Comparison of ENCODE assay signal across 12 cellular contexts in genomic region chr3:111903067-111903511, GRCh38. TPM values are rescaled to one million over a fixed set of nuclear protein-coding genes. Genes with fewer than 3 reads are reported as not detected.
DNase-seq lines count a peak whose midpoint lies in the region; ATAC-seq and TF ChIP-seq lines count a peak whose summit lies in the region.
"Had no signal": no experiment of that assay in that cellular context is flagged by ENCODE, and none has a peak within 500 bp of the region (broad histone marks: within the 10 kb centered on the region; RNA-seq: fewer than 3 reads in every experiment).

No MANE protein-coding gene starts in this region.

- POLR2A ChIA-PET in MCF 10A (lab: Yijun Ruan, JAX) = interaction anchor here (0.7 to 6.2 kb wide), 13 partner anchors 8 to 164 kb away, joined by 3 to 43 read pairs (median 4); partner anchors contain the start of genes ABHD10 and PHLDB2
- POLR2A ChIA-PET in RWPE1 (lab: Yijun Ruan, JAX; ENCODE audit: low non-redundant PET) = no interaction called here

- H3K36me3 ChIP-seq in breast epithelium = no peaks in the 10 kb centered on the region

- BruUV-seq in MCF 10A (replicated peaks; lab: Mats Ljungman, UMichigan) = no TSS peak

- no peak overlapping the region for H3K4me3 Mint-ChIP-seq in MCF 10A (ENCODE audit: unreplicated experiment)
- H3K4me3 Mint-ChIP-seq in stimulated activated effector memory CD8-positive, alpha-beta T cell treated with anti-CD3 and anti-CD28 coated beads, Interleukin-12 subunit alpha, Interleukin-12 subunit beta, amount 100 ng/mL, for 72 hours = no peak overlapping the region
- H3K4me3 Mint-ChIP-seq in natural killer cell treated with Interleukin-12 subunit alpha and Interleukin-12 subunit beta and Interleukin-15 and Interleukin-18, amount 100 ng/mL, for 72 hours = no peak overlapping the region

- peak overlapping the region in 1 of 2 donors; percentile 59 for H3K27ac ChIP-seq in breast epithelium
- peak overlapping the region; percentile 96 for H3K27ac ChIP-seq in RWPE1

- H3K9me3 Mint-ChIP-seq in MCF 10A (ENCODE audit: unreplicated experiment) = no peaks in the 10 kb centered on the region
- no peaks in the 10 kb centered on the region for H3K9me3 Mint-ChIP-seq in stimulated activated effector memory CD8-positive, alpha-beta T cell treated with anti-CD3 and anti-CD28 coated beads, Interleukin-12 subunit alpha, Interleukin-12 subunit beta, amount 100 ng/mL, for 72 hours
- H3K9me3 Mint-ChIP-seq in natural killer cell treated with Interleukin-12 subunit alpha and Interleukin-12 subunit beta and Interleukin-15 and Interleukin-18, amount 100 ng/mL, for 72 hours = no peaks in the 10 kb centered on the region

- H3K9me3 ChIP-seq in breast epithelium = no peaks in the 10 kb centered on the region
- H3K9me3 ChIP-seq: ascending aorta had no signal

- H3K4me1 ChIP-seq in breast epithelium = no peaks in the 10 kb centered on the region

- peaks cover 82% of the 10 kb centered on the region for H3K36me3 Mint-ChIP-seq in MCF 10A (ENCODE audit: insufficient read depth, unreplicated experiment)
- H3K36me3 Mint-ChIP-seq in stimulated activated effector memory CD8-positive, alpha-beta T cell treated with anti-CD3 and anti-CD28 coated beads, Interleukin-12 subunit alpha, Interleukin-12 subunit beta, amount 100 ng/mL, for 72 hours = no peaks in the 10 kb centered on the region
- H3K36me3 Mint-ChIP-seq in natural killer cell treated with Interleukin-12 subunit alpha and Interleukin-12 subunit beta and Interleukin-15 and Interleukin-18, amount 100 ng/mL, for 72 hours = no peaks in the 10 kb centered on the region

- DNase-seq in MCF 10A (ENCODE audit: unreplicated experiment) (peak; percentile 83), breast epithelium (ENCODE audit: low spot score in 2 of 2) (no peak), RWPE1 (ENCODE audit: low spot score) (peak; percentile 92), fibroblast of gingiva (ENCODE audit: low read depth) (peak; percentile 47), NCI-H2171 treated with DMSO at 0.1 percent for 48 hours (lab: John Stamatoyannopoulos, UW) (no peak)
- DNase-seq in stimulated activated effector memory CD8-positive, alpha-beta T cell treated with anti-CD3 and anti-CD28 coated beads, Interleukin-12 subunit alpha, Interleukin-12 subunit beta, amount 100 ng/mL, for 72 hours (ENCODE audit: low spot score in 2 of 2) = no peak
- no peak for DNase-seq in natural killer cell treated with Interleukin-12 subunit alpha and Interleukin-12 subunit beta and Interleukin-15 and Interleukin-18, amount 100 ng/mL, for 72 hours (ENCODE audit: low spot score)
- DNase-seq: activated CD4-positive, alpha-beta T cell treated with anti-CD3 and anti-CD28 coated beads, Interleukin-2, amount 50 U/mL, for 4 hours; hypothalamus; KBM-7 had no signal

- no peak for TF ChIP-seq CTCF in MCF 10A (IDR thresholded peaks at IDR 0.05; ENCODE audit: unreplicated experiment)
- TF ChIP-seq CTCF in breast epithelium (IDR thresholded peaks at IDR 0.05) = no peak
- no peak for TF ChIP-seq CTCF in RWPE1 (conservative IDR thresholded peaks at IDR 0.05; ENCODE audit: low read depth)

- no peak overlapping the region for H3K4me3 ChIP-seq in breast epithelium
- H3K4me3 ChIP-seq: ascending aorta had no signal

- peak; percentile 78 for ATAC-seq in stimulated activated effector memory CD8-positive, alpha-beta T cell treated with anti-CD3 and anti-CD28 coated beads, Interleukin-12 subunit alpha, Interleukin-12 subunit beta, amount 100 ng/mL, for 72 hours
- ATAC-seq in HG03342 (IDR thresholded peaks at IDR 0.05; ENCODE audit: unreplicated experiment) = no peak
- ATAC-seq in natural killer cell treated with Interleukin-12 subunit alpha and Interleukin-12 subunit beta and Interleukin-15 and Interleukin-18, amount 100 ng/mL, for 72 hours = no peak

- intact Hi-C loops in MCF 10A (cut with micrococcal nuclease) = no loop called here
- intact Hi-C loops in breast epithelium (cut with DNase I; ENCODE audit: low total_unique reads) = no loop called here

- H3K4me1 Mint-ChIP-seq in MCF 10A (ENCODE audit: insufficient read depth, unreplicated experiment) = peaks cover 28% of the 10 kb centered on the region
- peaks cover 13% of the 10 kb centered on the region for H3K4me1 Mint-ChIP-seq in stimulated activated effector memory CD8-positive, alpha-beta T cell treated with anti-CD3 and anti-CD28 coated beads, Interleukin-12 subunit alpha, Interleukin-12 subunit beta, amount 100 ng/mL, for 72 hours
- peaks cover 17 to 19% of the 10 kb centered on the region in 2 donors for H3K4me1 Mint-ChIP-seq in natural killer cell treated with Interleukin-12 subunit alpha and Interleukin-12 subunit beta and Interleukin-15 and Interleukin-18, amount 100 ng/mL, for 72 hours (ENCODE audit: low read depth in 2 of 2)

- H3K27me3 Mint-ChIP-seq in MCF 10A (ENCODE audit: insufficient read depth, unreplicated experiment) = no peaks in the 10 kb centered on the region
- H3K27me3 Mint-ChIP-seq in natural killer cell treated with Interleukin-12 subunit alpha and Interleukin-12 subunit beta and Interleukin-15 and Interleukin-18, amount 100 ng/mL, for 72 hours = no peaks in the 10 kb centered on the region

- TF ChIP-seq POLR2A in breast epithelium (IDR thresholded peaks at IDR 0.05) = no peak

- CTCF ChIA-PET in MCF 10A (lab: Yijun Ruan, JAX) = interaction anchor here (0.7 to 3.5 kb wide), 5 partner anchors 8 to 64 kb away, joined by 4 to 14 read pairs (median 4); no protein-coding TSS in a partner anchor
- CTCF ChIA-PET in RWPE1 (lab: Yijun Ruan, JAX) = interaction anchor here (1.2 kb wide), 1 partner anchor 14 kb away, joined by 4 read pairs; no protein-coding TSS in a partner anchor

- H3K27ac Mint-ChIP-seq in MCF 10A (ENCODE audit: low read depth, unreplicated experiment) = peak overlapping the region; percentile 81
- H3K27ac Mint-ChIP-seq in stimulated activated effector memory CD8-positive, alpha-beta T cell treated with anti-CD3 and anti-CD28 coated beads, Interleukin-12 subunit alpha, Interleukin-12 subunit beta, amount 100 ng/mL, for 72 hours = no peak overlapping the region
- peak overlapping the region in 1 of 2 donors; percentile 83 for H3K27ac Mint-ChIP-seq in natural killer cell treated with Interleukin-12 subunit alpha and Interleukin-12 subunit beta and Interleukin-15 and Interleukin-18, amount 100 ng/mL, for 72 hours

- no peaks in the 10 kb centered on the region for H3K27me3 ChIP-seq in breast epithelium
- H3K27me3 ChIP-seq: ascending aorta had no signal

RNA-seq across cellular contexts. Expression of gene PHLDB2, which starts 44.0 kb away (rescaled TPM):
- total RNA-seq in MCF 10A (2022) (89.8 and 109 TPM in 2 replicates), breast epithelium (10 to 100 TPM; 53.1 to 94.4 (median 65.0) TPM)
- total RNA-seq in natural killer cell treated with Interleukin-12 subunit alpha and Interleukin-12 subunit beta and Interleukin-15 and Interleukin-18, amount 100 ng/mL, for 72 hours = 10 to 100 TPM; 12.2 to 13.6 TPM

Comparison
In these comparisons a context has a peak if more than half of its experiments do, and no peak if none do; other contexts are left out.
1. DNase-seq: peak in MCF 10A (single experiment), RWPE1 (single experiment) and fibroblast of gingiva (single experiment); none in breast epithelium (0 of 2), stimulated activated effector memory CD8-positive, alpha-beta T cell treated with anti-CD3 and anti-CD28 coated beads, Interleukin-12 subunit alpha, Interleukin-12 subunit beta, amount 100 ng/mL, for 72 hours (0 of 2), NCI-H2171 treated with DMSO at 0.1 percent for 48 hours (single experiment) and natural killer cell treated with Interleukin-12 subunit alpha and Interleukin-12 subunit beta and Interleukin-15 and Interleukin-18, amount 100 ng/mL, for 72 hours (single experiment).